In the genomic region with DNA sequence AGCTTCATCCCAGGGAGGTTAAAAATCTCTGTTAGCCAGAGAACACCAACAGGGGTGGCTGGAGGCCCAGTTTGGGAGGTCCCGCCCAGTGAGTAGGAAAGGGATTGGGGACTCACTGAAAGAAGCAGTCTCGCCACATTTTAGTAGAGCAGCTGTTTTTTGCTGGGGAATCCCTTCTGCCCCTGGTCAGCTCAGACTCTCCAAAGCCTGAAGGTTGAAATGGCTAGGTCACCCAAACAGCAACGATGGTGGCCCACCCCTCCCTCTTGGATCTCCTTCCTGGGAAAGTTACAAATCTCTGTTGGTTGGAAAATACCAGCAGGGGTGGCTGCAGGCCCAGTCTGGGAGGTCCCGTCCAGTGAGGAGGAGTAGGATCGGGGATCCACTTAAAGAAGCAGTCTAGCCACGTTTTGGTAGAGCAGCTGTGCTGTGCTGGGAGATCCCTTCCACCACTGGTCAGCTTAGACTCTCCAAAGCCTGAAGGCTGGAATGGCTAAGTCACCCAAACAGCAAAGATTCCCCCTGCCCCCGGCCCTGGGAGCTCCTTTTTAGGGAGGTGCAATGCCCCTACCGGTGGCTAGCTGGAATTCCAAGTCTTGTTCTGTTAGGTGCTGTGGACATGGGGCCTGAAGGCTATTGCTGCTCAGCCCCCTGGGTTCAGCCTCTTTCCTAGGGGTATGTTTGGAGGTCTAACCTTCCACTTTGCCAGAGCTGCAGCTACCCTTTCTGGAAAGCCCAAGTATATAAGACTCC, we compare ENCODE assay signal across 19 cellular contexts. TPM values are rescaled to one million over a fixed set of nuclear protein-coding genes. Genes with fewer than 3 reads are reported as not detected.
DNase-seq lines count a peak whose midpoint lies in the region; ATAC-seq and TF ChIP-seq lines count a peak whose summit lies in the region.
"Had no signal": no experiment of that assay in that cellular context is flagged by ENCODE, and none has a peak within 500 bp of the region (broad histone marks: within the 10 kb centered on the region; RNA-seq: fewer than 3 reads in every experiment).

No MANE protein-coding gene starts in this region.

- H3K4me1 ChIP-seq in heart right ventricle, result no peaks in the 10 kb centered on the region

- H3K27me3 ChIP-seq in heart right ventricle, result peaks cover 0 to 24% (median 0%) of the 10 kb centered on the region in 7 donors
- H3K27me3 ChIP-seq: BLaER1 treated with 17β-estradiol and CSF1 and Interleukin-3, amounts not matched to agents 10 nM and 100 nM had no signal

- 72 to 82% methylated on average over 8 of the region's 8 CpGs for WGBS in heart right ventricle, 2 donors

- intact Hi-C loops in heart right ventricle (cut with DNase I) (no loop called here), sciatic nerve (cut with DNase I) (no loop called here)

- H3K4me3 ChIP-seq in heart right ventricle, result no peak overlapping the region
- H3K4me3 ChIP-seq: BLaER1 treated with 17β-estradiol and CSF1 and Interleukin-3, amounts not matched to agents 10 nM and 100 nM; SK-N-MC had no signal

- no peak for TF ChIP-seq CTCF in heart right ventricle (IDR thresholded peaks at IDR 0.05)

- ATAC-seq in heart right ventricle (peak in 7 of 8 donors; percentile 17 to 64 (median 51)), sciatic nerve (peak; percentile 62), GM21381 (IDR thresholded peaks at IDR 0.05; ENCODE audit: unreplicated experiment) (no peak)

- CTCF ChIA-PET in HEK293T (lab: Yijun Ruan, JAX), result interaction anchor here (0.6 to 1.0 kb wide), 2 partner anchors 15 to 366 kb away, joined by 3 read pairs; no protein-coding TSS in a partner anchor

- H3K27ac ChIP-seq in heart right ventricle, result no peak overlapping the region
- H3K27ac ChIP-seq: BLaER1 treated with 17β-estradiol and CSF1 and Interleukin-3, amounts not matched to agents 10 nM and 100 nM; SK-N-MC had no signal

- H3K9me3 ChIP-seq in heart right ventricle, result peaks cover 0 to 6% (median 0%) of the 10 kb centered on the region in 11 donors

- POLR2A ChIA-PET in HEK293T (lab: Yijun Ruan, JAX), result no interaction called here

- DNase-seq in NCI-H82 (lab: John Stamatoyannopoulos, UW), result peak; percentile 13
- DNase-seq in NCI-H82 treated with DMSO at 0.1 percent for 48 hours (lab: John Stamatoyannopoulos, UW; ENCODE audit: unreplicated experiment), result no peak
- DNase-seq in HEK293T (ENCODE audit: extremely low spot score), result peak; percentile 38
- peak; percentile 3 to 10 for DNase-seq in heart right ventricle
- no peak for DNase-seq in sciatic nerve (ENCODE audit: low spot score)
- DNase-seq in NCI-H526 treated with DMSO at 0.1 percent for 48 hours (lab: John Stamatoyannopoulos, UW), result no peak
- no peak for DNase-seq in activated CD8-positive, alpha-beta memory T cell treated with anti-CD3 and anti-CD28 coated beads, Interleukin-2, amount 50 U/mL, for 4 hours
- DNase-seq: EL, H7, Kasumi-1, NCI-H1417 treated with DMSO at 0.1 percent for 48 hours, NCI-H2029 treated with DMSO at 0.1 percent for 48 hours, NCI-H510A had no signal

- no peaks in the 10 kb centered on the region for H3K36me3 ChIP-seq in heart right ventricle
- H3K36me3 ChIP-seq: BLaER1 treated with 17β-estradiol and CSF1 and Interleukin-3, amounts not matched to agents 10 nM and 100 nM had no signal

TF ChIP-seq in HEK293T, 16 proteins besides CTCF, POLR2A, EP300 and RAD21:
- TF ChIP-seq FOXK2 (IDR thresholded peaks at IDR 0.05) (no peak), HDGF (IDR thresholded peaks at IDR 0.05; ENCODE audit: borderline replicate concordance) (no peak), LEF1 (IDR thresholded peaks at IDR 0.05; ENCODE audit: borderline replicate concordance) (no peak), ARNT (IDR thresholded peaks at IDR 0.05) (no peak), SP1 (IDR thresholded peaks at IDR 0.05) (no peak), ZNF384 (IDR thresholded peaks at IDR 0.05) (no peak), FOXA1 (IDR thresholded peaks at IDR 0.05) (no peak), CTBP1 (IDR thresholded peaks at IDR 0.05; ENCODE audit: borderline replicate concordance) (no peak), ELF4 (IDR thresholded peaks at IDR 0.05) (no peak), L3MBTL2 (conservative IDR thresholded peaks at IDR 0.05) (no peak)

RNA-seq across cellular contexts. Expression of a gene that starts 40.0 kb away (rescaled TPM):
- total RNA-seq in heart right ventricle (not detected), sciatic nerve (not detected)
- polyA plus RNA-seq in heart right ventricle, result not detected
- total RNA-seq: A172, H7, HT1080 had no signal
- polyA plus RNA-seq: IgD-negative memory B cell had no signal

Comparison
In these comparisons a context has a peak if more than half of its experiments do, and no peak if none do; other contexts are left out.
1. DNase-seq: peak in NCI-H82 (single experiment), HEK293T (single experiment) and heart right ventricle (2 of 2); none in NCI-H82 treated with DMSO at 0.1 percent for 48 hours (single experiment), sciatic nerve (single experiment), NCI-H526 treated with DMSO at 0.1 percent for 48 hours (single experiment) and activated CD8-positive, alpha-beta memory T cell treated with anti-CD3 and anti-CD28 coated beads, Interleukin-2, amount 50 U/mL, for 4 hours (single experiment).